ENCODE assay signal across 29 cellular contexts in genomic region chr6:55866110-55866509, GRCh38. TPM values are rescaled to one million over a fixed set of nuclear protein-coding genes. Genes with fewer than 3 reads are reported as not detected.
DNase-seq lines count a peak whose midpoint lies in the region; ATAC-seq and TF ChIP-seq lines count a peak whose summit lies in the region.
"Had no signal": no experiment of that assay in that cellular context is flagged by ENCODE, and none has a peak within 500 bp of the region (broad histone marks: within the 10 kb centered on the region; RNA-seq: fewer than 3 reads in every experiment).

No MANE protein-coding gene starts in this region.

- H3K9me3 Mint-ChIP-seq in nephron progenitor cell (no peaks in the 10 kb centered on the region), glutamatergic neuron (ENCODE audit: unreplicated experiment) (no peaks in the 10 kb centered on the region)
- H3K9me3 Mint-ChIP-seq: activated naive CD8-positive, alpha-beta T cell treated with anti-CD3 and anti-CD28 coated beads, Interleukin-2, amount 10 ng/mL, durations not matched to agents 7 days and 5 days; T-helper 2 cell treated with Interferon-gamma antibody and Interleukin-4, amounts not matched to agents 5 μg/mL and 100 μg/mL, for 36 hours had no signal

- H3K36me3 ChIP-seq in cardiac muscle cell, result no peaks in the 10 kb centered on the region
- no peaks in the 10 kb centered on the region for H3K36me3 ChIP-seq in lower lobe of right lung
- H3K36me3 ChIP-seq: HAP-1, right lobe of liver, upper lobe of left lung had no signal

- H3K4me3 ChIP-seq in cardiac muscle cell, result peak overlapping the region; percentile 6
- H3K4me3 ChIP-seq in epithelial cell of esophagus (ENCODE audit: low read length), result no peak overlapping the region
- no peak overlapping the region for H3K4me3 ChIP-seq in lower lobe of right lung
- H3K4me3 ChIP-seq: HAP-1, right lobe of liver, upper lobe of left lung had no signal

- no peaks in the 10 kb centered on the region for H3K27me3 Mint-ChIP-seq in nephron progenitor cell (ENCODE audit: low read depth, poor library complexity)
- H3K27me3 Mint-ChIP-seq in glutamatergic neuron (ENCODE audit: unreplicated experiment), result no peaks in the 10 kb centered on the region
- H3K27me3 Mint-ChIP-seq: activated naive CD8-positive, alpha-beta T cell treated with anti-CD3 and anti-CD28 coated beads, Interleukin-2, amount 10 ng/mL, durations not matched to agents 7 days and 5 days; CD4-positive, alpha-beta memory T cell; stimulated activated memory B cell treated with anti-CD40 and anti-IgM and Interleukin-4, amounts not matched to agents 10 μg/mL and 1 μg/mL and 100 μg/mL, for 72 hours had no signal

- no peak for DNase-seq in cardiac muscle cell (ENCODE audit: low read depth in 1 of 2, low spot score in 1 of 2)
- DNase-seq in Right ventricle myocardium superior, result no peak
- DNase-seq in epithelial cell of esophagus (ENCODE audit: low read depth), result peak; percentile 82
- DNase-seq in lower lobe of right lung, result no peak
- DNase-seq in nephron progenitor cell, result no peak
- DNase-seq in glutamatergic neuron, result no peak
- no peak for DNase-seq in sciatic nerve (ENCODE audit: low spot score)
- DNase-seq in NCI-H1417 (lab: John Stamatoyannopoulos, UW), result no peak
- DNase-seq: 8988T; activated CD4-positive, alpha-beta T cell treated with anti-CD3 and anti-CD28 coated beads for 36 hours; activated naive CD8-positive, alpha-beta T cell treated with anti-CD3 and anti-CD28 coated beads, Interleukin-2, amount 10 ng/mL, durations not matched to agents 7 days and 5 days; activated T-cell treated with anti-CD3 and anti-CD28 coated beads for 4 hours; CD4-positive, alpha-beta memory T cell; kidney; NCI-H446 treated with DMSO at 0.1 percent for 48 hours; right lobe of liver; stimulated activated CD4-positive, alpha-beta T cell treated with anti-CD3 and anti-CD28 coated beads, Interleukin-4, amount 100 ng/mL, for 4 hours; substantia nigra; upper lobe of left lung had no signal

- intact Hi-C loops in Right ventricle myocardium superior (cut with DNase I), result no loop called here
- intact Hi-C loops in lower lobe of right lung (cut with DNase I), result no loop called here
- intact Hi-C loops in sciatic nerve (cut with DNase I), result no loop called here

- no peaks in the 10 kb centered on the region for H3K27me3 ChIP-seq in cardiac muscle cell
- H3K27me3 ChIP-seq in lower lobe of right lung (ENCODE audit: low read depth), result no peaks in the 10 kb centered on the region
- H3K27me3 ChIP-seq: right lobe of liver, upper lobe of left lung had no signal

- ATAC-seq in Right ventricle myocardium superior (ENCODE audit: poor library complexity), result no peak
- ATAC-seq in lower lobe of right lung, result peak; percentile 58 to 74
- no peak for ATAC-seq in sciatic nerve
- ATAC-seq: activated CD4-positive, alpha-beta T cell treated with anti-CD3 and anti-CD28 coated beads for 36 hours; right lobe of liver; Right ventricle myocardium inferior; stimulated activated memory B cell treated with anti-CD40 and anti-IgM and Interleukin-4, amounts not matched to agents 10 μg/mL and 1 μg/mL and 100 μg/mL, for 72 hours had no signal

- H3K36me3 Mint-ChIP-seq in nephron progenitor cell (ENCODE audit: low read depth), result no peaks in the 10 kb centered on the region
- H3K36me3 Mint-ChIP-seq in glutamatergic neuron (ENCODE audit: unreplicated experiment), result no peaks in the 10 kb centered on the region
- H3K36me3 Mint-ChIP-seq: activated naive CD8-positive, alpha-beta T cell treated with anti-CD3 and anti-CD28 coated beads, Interleukin-2, amount 10 ng/mL, durations not matched to agents 7 days and 5 days; CD4-positive, alpha-beta memory T cell; stimulated activated memory B cell treated with anti-CD40 and anti-IgM and Interleukin-4, amounts not matched to agents 10 μg/mL and 1 μg/mL and 100 μg/mL, for 72 hours had no signal

- TF ChIP-seq CTCF in cardiac muscle cell (IDR thresholded peaks at IDR 0.05; ENCODE audit: low read depth, low read length), result no peak
- TF ChIP-seq CTCF in epithelial cell of esophagus (IDR thresholded peaks at IDR 0.05; ENCODE audit: insufficient read depth, low read depth, low read length, missing control alignments), result no peak
- no peak for TF ChIP-seq CTCF in lower lobe of right lung (IDR thresholded peaks at IDR 0.05)
- no peak for TF ChIP-seq CTCF in nephron progenitor cell (IDR thresholded peaks at IDR 0.05)
- TF ChIP-seq CTCF in glutamatergic neuron (IDR thresholded peaks at IDR 0.05; ENCODE audit: partially characterized antibody, unreplicated experiment), result no peak

- no peak overlapping the region for H3K27ac Mint-ChIP-seq in nephron progenitor cell
- no peak overlapping the region for H3K27ac Mint-ChIP-seq in glutamatergic neuron (ENCODE audit: unreplicated experiment)
- H3K27ac Mint-ChIP-seq: activated CD4-positive, alpha-beta T cell treated with anti-CD3 and anti-CD28 coated beads for 36 hours; activated naive CD8-positive, alpha-beta T cell treated with anti-CD3 and anti-CD28 coated beads, Interleukin-2, amount 10 ng/mL, durations not matched to agents 7 days and 5 days; CD4-positive, alpha-beta memory T cell; stimulated activated memory B cell treated with anti-CD40 and anti-IgM and Interleukin-4, amounts not matched to agents 10 μg/mL and 1 μg/mL and 100 μg/mL, for 72 hours; T-helper 2 cell treated with Interferon-gamma antibody and Interleukin-4, amounts not matched to agents 5 μg/mL and 100 μg/mL, for 36 hours had no signal

- H3K27ac ChIP-seq in cardiac muscle cell (peak overlapping the region; percentile 37), lower lobe of right lung (no peak overlapping the region)
- H3K27ac ChIP-seq: KMS-11, parathyroid adenoma, right lobe of liver had no signal

- no peaks in the 10 kb centered on the region for H3K9me3 ChIP-seq in cardiac muscle cell (ENCODE audit: low read depth)
- H3K9me3 ChIP-seq in lower lobe of right lung, result no peaks in the 10 kb centered on the region
- H3K9me3 ChIP-seq: HAP-1, right lobe of liver, upper lobe of left lung had no signal

- H3K4me1 ChIP-seq in cardiac muscle cell (ENCODE audit: low read depth) (peaks cover 42% of the 10 kb centered on the region), lower lobe of right lung (no peaks in the 10 kb centered on the region)
- H3K4me1 ChIP-seq: HAP-1, parathyroid adenoma, right lobe of liver, upper lobe of left lung had no signal

- no peak overlapping the region for H3K4me3 Mint-ChIP-seq in nephron progenitor cell
- no peak overlapping the region for H3K4me3 Mint-ChIP-seq in glutamatergic neuron (ENCODE audit: unreplicated experiment)
- H3K4me3 Mint-ChIP-seq: activated CD4-positive, alpha-beta T cell treated with anti-CD3 and anti-CD28 coated beads for 36 hours; activated naive CD8-positive, alpha-beta T cell treated with anti-CD3 and anti-CD28 coated beads, Interleukin-2, amount 10 ng/mL, durations not matched to agents 7 days and 5 days; CD4-positive, alpha-beta memory T cell; neural crest cell; stimulated activated memory B cell treated with anti-CD40 and anti-IgM and Interleukin-4, amounts not matched to agents 10 μg/mL and 1 μg/mL and 100 μg/mL, for 72 hours; T-helper 2 cell treated with Interferon-gamma antibody and Interleukin-4, amounts not matched to agents 5 μg/mL and 100 μg/mL, for 36 hours had no signal

- H3K4me1 Mint-ChIP-seq in nephron progenitor cell, result peaks cover 25% of the 10 kb centered on the region
- peaks cover 9% of the 10 kb centered on the region for H3K4me1 Mint-ChIP-seq in glutamatergic neuron (ENCODE audit: low read depth, unreplicated experiment)
- H3K4me1 Mint-ChIP-seq: activated naive CD8-positive, alpha-beta T cell treated with anti-CD3 and anti-CD28 coated beads, Interleukin-2, amount 10 ng/mL, durations not matched to agents 7 days and 5 days; CD4-positive, alpha-beta memory T cell; stimulated activated memory B cell treated with anti-CD40 and anti-IgM and Interleukin-4, amounts not matched to agents 10 μg/mL and 1 μg/mL and 100 μg/mL, for 72 hours had no signal

RNA-seq across cellular contexts. Expression of gene BMP5, which starts 9.3 kb away (rescaled TPM):
- total RNA-seq in cardiac muscle cell (112 and 123 TPM in 2 replicates), Right ventricle myocardium superior (2.4 TPM), lower lobe of right lung (13.3 TPM), glutamatergic neuron (ENCODE audit: unreplicated experiment) (1.1 TPM), sciatic nerve (1.3 TPM)
- 127 and 155 TPM in 2 replicates for polyA plus RNA-seq in cardiac muscle cell
- total RNA-seq: activated CD4-positive, alpha-beta T cell treated with anti-CD3 and anti-CD28 coated beads for 36 hours; activated naive CD8-positive, alpha-beta T cell treated with anti-CD3 and anti-CD28 coated beads, Interleukin-2, amount 10 ng/mL, durations not matched to agents 7 days and 5 days; CD4-positive, alpha-beta memory T cell; dermis microvascular lymphatic vessel endothelial cell; glomerular endothelial cell; lung microvascular endothelial cell had no signal
- polyA plus RNA-seq: CD4-positive, alpha-beta memory T cell had no signal

Comparison
In these comparisons a context has a peak if more than half of its experiments do, and no peak if none do; other contexts are left out.
1. ATAC-seq: peak in lower lobe of right lung (2 of 2); none in Right ventricle myocardium superior (single experiment) and sciatic nerve (single experiment).